ENCODE assay signal across 13 cellular contexts in the genomic region with DNA sequence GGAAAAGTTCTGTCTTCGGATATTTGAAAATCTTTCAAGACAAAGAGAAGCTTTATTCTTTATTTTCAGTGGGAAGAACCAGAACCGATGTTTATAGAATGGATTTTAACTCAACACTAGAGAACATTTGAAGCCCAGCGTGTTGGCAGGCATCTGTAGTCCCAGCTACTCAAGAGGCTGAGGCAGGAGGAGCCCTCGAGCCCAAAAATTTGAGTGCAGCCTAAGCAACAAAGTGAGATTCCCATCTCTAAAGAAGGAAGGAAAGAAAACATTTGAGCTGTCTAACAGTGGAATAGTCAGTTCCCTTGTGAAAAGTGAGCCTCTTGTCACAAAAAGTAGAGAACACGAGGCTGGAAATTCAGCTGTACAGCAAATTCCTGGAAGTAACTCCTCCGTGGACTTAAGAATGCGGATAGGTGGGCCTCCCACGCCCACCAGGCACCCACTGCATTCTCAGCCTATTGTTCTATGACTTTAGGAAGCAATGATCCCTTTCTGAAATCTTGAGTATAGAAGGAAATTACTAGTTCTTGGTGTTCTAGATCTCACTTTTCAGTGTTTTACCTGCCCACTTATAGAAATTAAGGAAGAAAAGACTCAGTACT.
"Had no signal": no experiment of that assay in that cellular context is flagged by ENCODE, and none has a peak within 500 bp of the region (broad histone marks: within the 10 kb centered on the region; RNA-seq: fewer than 3 reads in every experiment).

No MANE protein-coding gene starts in this region.

- H3K27ac ChIP-seq: stomach, tibial artery had no signal

- H3K9me3 ChIP-seq: mucosa of descending colon, stomach, tibial artery had no signal

- H3K4me3 Mint-ChIP-seq: activated naive CD8-positive, alpha-beta T cell treated with anti-CD3 and anti-CD28 coated beads, Interleukin-2, amount 10 ng/mL, durations not matched to agents 7 days and 5 days; activated T-cell treated with anti-CD3 and anti-CD28 coated beads, Interleukin-2, amount 50 U/mL, for 72 hours; naive thymus-derived CD8-positive, alpha-beta T cell had no signal

- DNase-seq: activated CD4-positive, alpha-beta T cell treated with anti-CD3 and anti-CD28 coated beads for 1 hour; activated CD4-positive, alpha-beta T cell treated with anti-CD3 and anti-CD28 coated beads, Interleukin-2, amount 50 U/mL, for 48 hours; activated gamma-delta T cell treated with Interleukin-2 at 50 U/mL for 16 hours; activated naive CD8-positive, alpha-beta T cell treated with anti-CD3 and anti-CD28 coated beads, Interleukin-2, amount 10 ng/mL, durations not matched to agents 7 days and 5 days; mammary epithelial cell; mucosa of descending colon; naive thymus-derived CD8-positive, alpha-beta T cell; stimulated activated CD4-positive, alpha-beta T cell treated with anti-CD3 and anti-CD28 coated beads, Interleukin-15, amount 100 ng/mL, for 24 hours; stomach; SW 1271; tibial artery had no signal

- H3K9me3 Mint-ChIP-seq: activated naive CD8-positive, alpha-beta T cell treated with anti-CD3 and anti-CD28 coated beads, Interleukin-2, amount 10 ng/mL, durations not matched to agents 7 days and 5 days; activated T-cell treated with anti-CD3 and anti-CD28 coated beads, Interleukin-2, amount 50 U/mL, for 72 hours; naive thymus-derived CD8-positive, alpha-beta T cell had no signal

- H3K27me3 Mint-ChIP-seq: activated naive CD8-positive, alpha-beta T cell treated with anti-CD3 and anti-CD28 coated beads, Interleukin-2, amount 10 ng/mL, durations not matched to agents 7 days and 5 days; naive thymus-derived CD8-positive, alpha-beta T cell; progenitor cell of endocrine pancreas had no signal

- ATAC-seq: mucosa of descending colon; naive thymus-derived CD8-positive, alpha-beta T cell had no signal

- H3K4me3 ChIP-seq: mucosa of descending colon, stomach, tibial artery had no signal

- H3K27ac Mint-ChIP-seq: activated naive CD8-positive, alpha-beta T cell treated with anti-CD3 and anti-CD28 coated beads, Interleukin-2, amount 10 ng/mL, durations not matched to agents 7 days and 5 days; activated T-cell treated with anti-CD3 and anti-CD28 coated beads, Interleukin-2, amount 50 U/mL, for 72 hours; naive thymus-derived CD8-positive, alpha-beta T cell; progenitor cell of endocrine pancreas had no signal

- H3K27me3 ChIP-seq: stomach, tibial artery had no signal
